In genomic region chr1:110750446-110751029, GRCh38 we compare ENCODE assay signal across 19 cellular contexts.
DNase-seq lines count a peak whose midpoint lies in the region; ATAC-seq, FAIRE-seq and TF ChIP-seq lines count a peak whose summit lies in the region.
"Had no signal": no experiment of that assay in that cellular context is flagged by ENCODE, and none has a peak within 500 bp of the region (broad histone marks: within the 10 kb centered on the region; RNA-seq: fewer than 3 reads in every experiment).

No MANE protein-coding gene starts in this region.

- DNase-seq in Ammon's horn (ENCODE audit: low spot score) (peak; percentile 40), GM23338 (ENCODE audit: low spot score) (no peak), cerebellum (ENCODE audit: low spot score) (peak; percentile 36), NCI-H2029 (lab: John Stamatoyannopoulos, UW) (no peak)
- no peak for DNase-seq in stimulated activated CD4-positive, alpha-beta T cell treated with anti-CD3 and anti-CD28 coated beads, Interleukin-12 subunit alpha, Interleukin-12 subunit beta, amount 100 ng/mL, for 4 hours
- DNase-seq: CD8-positive, alpha-beta T cell; KG1; NCI-H1105; NCI-H146; NCI-H2029 treated with DMSO at 0.1 percent for 48 hours; OCI-M1 had no signal

- H3K4me1 ChIP-seq in GM23338 (ENCODE audit: insufficient read depth): peaks cover 63% of the 10 kb centered on the region

- ATAC-seq in GM23338: no peak; the same call in 1 of the 3 replicates
- no peak for ATAC-seq in GM18870 (IDR thresholded peaks at IDR 0.05; ENCODE audit: unreplicated experiment)
- no peak for ATAC-seq in GM19395 (IDR thresholded peaks at IDR 0.05; ENCODE audit: unreplicated experiment)
- ATAC-seq: CD8-positive, alpha-beta T cell; Right ventricle myocardium inferior had no signal

- peaks cover 54% of the 10 kb centered on the region for H3K4me1 Mint-ChIP-seq in GM23338

- H3K27ac Mint-ChIP-seq in GM23338: no peak overlapping the region
- H3K27ac Mint-ChIP-seq: CD8-positive, alpha-beta T cell had no signal

- H3K4me3 ChIP-seq in GM23338: no peak overlapping the region

- 0 out of 2 replicates have a peak, but pooled peaks cover 4% of the 10 kb centered on the region for H3F3A ChIP-seq in GM23338 (replicated peaks; ENCODE audit: low read depth)

- no peaks in the 10 kb centered on the region for H4K20me1 ChIP-seq in GM23338 (replicated peaks; ENCODE audit: insufficient read depth)

- H3K79me2 ChIP-seq in GM23338 (replicated peaks; ENCODE audit: insufficient read depth): no peaks in the 10 kb centered on the region

- H3K36me3 Mint-ChIP-seq in GM23338 (ENCODE audit: low read depth): no peaks in the 10 kb centered on the region
- H3K36me3 Mint-ChIP-seq: CD8-positive, alpha-beta T cell had no signal

- no peaks in the 10 kb centered on the region for H3K9me3 Mint-ChIP-seq in GM23338
- H3K9me3 Mint-ChIP-seq: CD8-positive, alpha-beta T cell had no signal

- H3K4me2 ChIP-seq in GM23338: peak overlapping the region; percentile 44; the same call in 1 of the 2 replicates

- no peak for TF ChIP-seq CTCF in GM23338 (conservative IDR thresholded peaks at IDR 0.05; ENCODE audit: low read depth in 2 of 2)

- H3K27me3 Mint-ChIP-seq in GM23338 (ENCODE audit: insufficient read depth, low read depth, poor library complexity): no peaks in the 10 kb centered on the region

- H3K27me3 ChIP-seq in GM23338 (ENCODE audit: insufficient read depth): no peaks in the 10 kb centered on the region

- H3K36me3 ChIP-seq in GM23338 (ENCODE audit: insufficient read depth): no peaks in the 10 kb centered on the region

- H2AFZ ChIP-seq in GM23338: peak overlapping the region; percentile 70

- no peaks in the 10 kb centered on the region for H3K9me2 ChIP-seq in GM23338 (ENCODE audit: insufficient read depth)

- peak; percentile 61 for FAIRE-seq in islet of Langerhans (lab: Jason Lieb, UNC)
- FAIRE-seq: G401.6, GM12892, HTR-8/SVneo, RCC 7860 had no signal

- H3K4me3 Mint-ChIP-seq in GM23338: no peak overlapping the region
- H3K4me3 Mint-ChIP-seq: CD8-positive, alpha-beta T cell had no signal

- H3K27ac ChIP-seq in GM23338 (ENCODE audit: low read depth): no peak overlapping the region

TF ChIP-seq in GM23338, 12 proteins besides CTCF, POLR2A, EP300 and RAD21:
- TF ChIP-seq ZNF331 (CRISPR knock-in tag; IDR thresholded peaks at IDR 0.05; ENCODE audit: low read depth): no peak
- no peak for TF ChIP-seq ZNF114 (CRISPR knock-in tag; IDR thresholded peaks at IDR 0.05)
- no peak for TF ChIP-seq POLR2AphosphoS5 (IDR thresholded peaks at IDR 0.05; ENCODE audit: low read depth)
- no peak for TF ChIP-seq EZH2phosphoT487 (IDR thresholded peaks at IDR 0.05; ENCODE audit: unreplicated experiment)
- no peak for TF ChIP-seq STAT1 (IDR thresholded peaks at IDR 0.05; ENCODE audit: unreplicated experiment)
- no peak for TF ChIP-seq REST (IDR thresholded peaks at IDR 0.05; ENCODE audit: unreplicated experiment)

Comparison
In these comparisons a context has a peak if more than half of its experiments do, and no peak if none do; other contexts are left out.
1. DNase-seq: peak in Ammon's horn (single experiment) and cerebellum (single experiment); none in GM23338 (single experiment), stimulated activated CD4-positive, alpha-beta T cell treated with anti-CD3 and anti-CD28 coated beads, Interleukin-12 subunit alpha, Interleukin-12 subunit beta, amount 100 ng/mL, for 4 hours (single experiment) and NCI-H2029 (single experiment).